Comparison of ENCODE assay signal across 18 cellular contexts in the genomic region with DNA sequence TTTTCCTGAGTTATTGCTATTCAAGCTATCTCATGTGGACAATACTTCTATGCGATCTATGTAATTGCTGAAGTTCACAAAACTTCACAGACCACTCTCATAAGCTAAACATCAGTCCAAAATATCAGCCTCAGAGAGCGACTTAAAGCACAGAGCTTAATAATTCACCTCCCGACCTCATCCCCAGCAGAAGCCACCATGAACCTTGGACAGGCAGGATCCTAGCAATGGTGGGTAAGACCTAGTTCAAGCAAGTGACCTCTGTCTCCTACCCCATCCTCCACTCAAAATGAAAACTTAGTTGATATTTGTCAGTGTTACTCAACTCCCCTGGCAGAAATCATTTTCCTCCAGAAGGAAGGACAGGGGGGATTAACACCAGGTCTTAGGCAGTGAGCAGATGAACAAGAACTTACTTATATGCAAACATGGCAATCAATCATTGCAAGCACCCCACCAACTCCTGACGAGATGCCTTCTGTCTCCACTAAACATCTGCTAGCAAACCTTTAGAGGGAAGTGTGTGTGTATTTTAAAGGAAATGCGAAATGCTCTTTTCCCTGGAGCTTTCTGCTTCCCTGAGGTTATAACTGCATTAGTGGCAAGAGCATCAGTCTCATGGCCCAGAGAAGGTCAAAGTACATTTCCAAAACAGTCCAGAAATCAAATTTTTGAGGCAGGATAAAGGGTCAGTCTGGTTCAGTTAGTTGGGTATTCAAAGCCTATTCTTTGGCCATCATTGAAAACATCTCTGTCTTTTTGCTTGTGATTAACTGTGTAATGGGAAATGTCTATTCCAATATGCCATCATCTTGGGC.
"Had no signal": no experiment of that assay in that cellular context is flagged by ENCODE, and none has a peak within 500 bp of the region (broad histone marks: within the 10 kb centered on the region; RNA-seq: fewer than 3 reads in every experiment).

No MANE protein-coding gene starts in this region.

- H3K9me3 Mint-ChIP-seq: activated naive CD8-positive, alpha-beta T cell treated with anti-CD3 and anti-CD28 coated beads, Interleukin-2, amount 50 U/mL, for 24 hours; naive thymus-derived CD4-positive, alpha-beta T cell; stimulated activated memory B cell treated with anti-CD40 and anti-IgM and Interleukin-4, amounts not matched to agents 10 μg/mL and 1 μg/mL and 100 μg/mL, for 72 hours; T-cell had no signal

- H3K9me3 ChIP-seq: gastrocnemius medialis, lower lobe of right lung, right atrium auricular region, transverse colon had no signal

- H3K27me3 Mint-ChIP-seq: activated naive CD8-positive, alpha-beta T cell treated with anti-CD3 and anti-CD28 coated beads, Interleukin-2, amount 50 U/mL, for 24 hours; T-cell had no signal

- H3K27ac Mint-ChIP-seq: activated CD8-positive, alpha-beta T cell treated with anti-CD3 and anti-CD28 coated beads, Interleukin-2, amount 10 ng/mL, durations not matched to agents 7 days and 5 days; activated naive CD8-positive, alpha-beta T cell treated with anti-CD3 and anti-CD28 coated beads, Interleukin-2, amount 50 U/mL, for 24 hours; stimulated activated memory B cell treated with anti-CD40 and anti-IgM and Interleukin-4, amounts not matched to agents 10 μg/mL and 1 μg/mL and 100 μg/mL, for 72 hours; T-cell had no signal

- H3K4me3 Mint-ChIP-seq: activated CD8-positive, alpha-beta T cell treated with anti-CD3 and anti-CD28 coated beads, Interleukin-2, amount 10 ng/mL, durations not matched to agents 7 days and 5 days; activated naive CD8-positive, alpha-beta T cell treated with anti-CD3 and anti-CD28 coated beads, Interleukin-2, amount 50 U/mL, for 24 hours; naive thymus-derived CD4-positive, alpha-beta T cell; stimulated activated memory B cell treated with anti-CD40 and anti-IgM and Interleukin-4, amounts not matched to agents 10 μg/mL and 1 μg/mL and 100 μg/mL, for 72 hours; T-cell had no signal

- H3K4me1 ChIP-seq: gastrocnemius medialis, right atrium auricular region had no signal

- DNase-seq: activated CD4-positive, alpha-beta T cell treated with anti-CD3 and anti-CD28 coated beads for 48 hours; activated CD8-positive, alpha-beta memory T cell treated with anti-CD3 and anti-CD28 coated beads, Interleukin-2, amount 50 U/mL, for 48 hours; activated CD8-positive, alpha-beta T cell treated with anti-CD3 and anti-CD28 coated beads, Interleukin-2, amount 10 ng/mL, durations not matched to agents 7 days and 5 days; activated naive CD4-positive, alpha-beta T cell; activated naive CD8-positive, alpha-beta T cell treated with anti-CD3 and anti-CD28 coated beads, Interleukin-2, amount 50 U/mL, for 24 hours; cortex of kidney; effector memory CD4-positive, alpha-beta T cell; gastrocnemius medialis; lower lobe of right lung; midbrain; naive thymus-derived CD4-positive, alpha-beta T cell; stimulated activated CD4-positive, alpha-beta T cell treated with anti-CD3 and anti-CD28 coated beads, Interleukin-1b, Interleukin-23, amount 100 ng/mL, for 48 hours; T-cell; transverse colon had no signal

- H3K4me3 ChIP-seq: cardiac muscle cell, gastrocnemius medialis, lower lobe of right lung, right atrium auricular region, transverse colon had no signal

- H3K36me3 ChIP-seq: cardiac muscle cell, gastrocnemius medialis, lower lobe of right lung, right atrium auricular region, transverse colon had no signal

- H3K36me3 Mint-ChIP-seq: stimulated activated memory B cell treated with anti-CD40 and anti-IgM and Interleukin-4, amounts not matched to agents 10 μg/mL and 1 μg/mL and 100 μg/mL, for 72 hours; T-cell had no signal

- H3K27ac ChIP-seq: cardiac muscle cell, gastrocnemius medialis, lower lobe of right lung, right atrium auricular region, VCaP had no signal

- ATAC-seq: activated CD8-positive, alpha-beta T cell treated with anti-CD3 and anti-CD28 coated beads, Interleukin-2, amount 10 ng/mL, durations not matched to agents 7 days and 5 days; activated naive CD8-positive, alpha-beta T cell treated with anti-CD3 and anti-CD28 coated beads, Interleukin-2, amount 50 U/mL, for 24 hours; lower lobe of right lung; naive thymus-derived CD4-positive, alpha-beta T cell; T-cell had no signal

- H3K27me3 ChIP-seq: cardiac muscle cell, gastrocnemius medialis, right atrium auricular region, transverse colon had no signal
